ENCODE assay signal across 30 cellular contexts in the genomic region with DNA sequence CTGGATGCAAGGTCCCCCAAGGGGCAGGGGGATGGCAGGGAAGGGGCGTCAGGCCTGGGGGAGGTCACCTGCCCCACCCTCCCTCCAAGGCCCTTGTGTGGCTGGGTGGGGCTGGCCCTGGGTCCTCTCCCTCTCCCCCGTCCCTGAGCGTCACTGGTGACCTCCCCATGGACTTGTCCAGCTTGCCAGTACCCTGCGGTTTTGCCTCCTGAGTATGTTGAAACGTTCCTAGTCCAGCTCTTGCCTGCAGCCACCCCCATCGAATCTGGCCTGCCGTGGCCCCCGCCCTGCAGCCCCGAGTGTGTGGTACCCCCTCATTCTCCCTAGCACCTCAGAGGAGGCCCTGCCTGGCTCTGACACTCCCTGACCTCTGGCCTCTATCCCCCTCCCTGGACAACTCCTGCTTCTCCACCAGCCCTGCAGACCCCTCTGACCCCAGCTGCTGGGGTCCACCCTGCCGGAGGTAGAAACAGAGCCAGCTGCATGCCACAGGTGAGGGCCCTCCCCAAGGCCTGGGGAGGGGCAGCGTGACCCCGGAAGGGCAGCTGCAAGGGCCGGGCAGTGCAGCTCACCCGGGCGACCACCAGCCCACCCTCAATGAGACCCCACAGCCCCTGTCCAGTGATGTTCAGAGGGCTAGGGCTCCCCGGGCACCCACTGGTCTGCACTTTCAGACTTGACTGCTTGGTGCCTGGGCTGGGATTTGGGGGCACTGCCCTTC. TPM values are rescaled to one million over a fixed set of nuclear protein-coding genes. Genes with fewer than 3 reads are reported as not detected.
A peak's percentile ranks its signal among the peaks of the same experiment; 100 is the strongest.
DNase-seq lines count a peak whose midpoint lies in the region; ATAC-seq, FAIRE-seq and TF ChIP-seq lines count a peak whose summit lies in the region.
"Had no signal": no experiment of that assay in that cellular context is flagged by ENCODE, and none has a peak within 500 bp of the region (broad histone marks: within the 10 kb centered on the region; RNA-seq: fewer than 3 reads in every experiment).

No MANE protein-coding gene starts in this region.

- H3K4me3 Mint-ChIP-seq in MCF 10A (ENCODE audit: unreplicated experiment) (peak overlapping the region; percentile 41), H9 (no peak overlapping the region), natural killer cell (no peak overlapping the region)
- H3K4me3 Mint-ChIP-seq: activated CD4-positive, alpha-beta T cell treated with anti-CD3 and anti-CD28 coated beads for 36 hours; activated CD8-positive, alpha-beta T cell treated with anti-CD3 and anti-CD28 coated beads for 36 hours; activated naive CD4-positive, alpha-beta T cell treated with anti-CD3 and anti-CD28 coated beads for 36 hours; CD4-positive, alpha-beta T cell; stimulated activated effector memory CD8-positive, alpha-beta T cell treated with anti-CD3 and anti-CD28 coated beads, Interleukin-12 subunit alpha, Interleukin-12 subunit beta, amount 100 ng/mL, for 72 hours; type B pancreatic cell had no signal

- no peak overlapping the region for H3K23ac ChIP-seq in H9 (ENCODE audit: insufficient read length, low read depth, low read length)

- H3K27me3 ChIP-seq in breast epithelium (peaks cover 0 to 45% of the 10 kb centered on the region in 2 donors), H9 (ENCODE audit: insufficient read depth, low read length) (no peaks in the 10 kb centered on the region), pancreas (no peaks in the 10 kb centered on the region)
- H3K27me3 ChIP-seq: neutrophil had no signal

- H3K9me3 ChIP-seq in breast epithelium (no peaks in the 10 kb centered on the region), H9 (ENCODE audit: control insufficient read depth, low read depth, low read length) (no peaks in the 10 kb centered on the region), pancreas (no peaks in the 10 kb centered on the region)
- H3K9me3 ChIP-seq: neutrophil, sigmoid colon had no signal

- H3K9ac ChIP-seq in H9 (ENCODE audit: extremely low read depth, insufficient read length, low read length), result no peak overlapping the region

- intact Hi-C loops in MCF 10A (cut with micrococcal nuclease) (no loop called here), breast epithelium (cut with DNase I; ENCODE audit: low total_unique reads) (no loop called here), pancreas (cut with DNase I) (loop anchor here in 1 of 3 donors (5.0 kb wide), 1 partner anchor 118 kb away; no protein-coding TSS in a partner anchor), natural killer cell (cut with micrococcal nuclease) (no loop called here)

- no peak overlapping the region for H2BK120ac ChIP-seq in H9 (ENCODE audit: low read depth, low read length, poor library complexity, severe bottlenecking)

- no CpG with 5 or more reads among the region's 16 CpGs for WGBS in H9 (ENCODE audit: extremely low coverage, insufficient read length, low lambda C conversion rate)
- 65 to 77% methylated on average over 16 of the region's 16 CpGs for WGBS in pancreas, 2 donors

- H3K36me3 ChIP-seq in breast epithelium, result no peaks in the 10 kb centered on the region
- H3K36me3 ChIP-seq in pancreas, result no peaks in the 10 kb centered on the region
- H3K36me3 ChIP-seq: neutrophil, sigmoid colon had no signal

- no peak overlapping the region for H2BK20ac ChIP-seq in H9 (ENCODE audit: low read depth, low read length, poor library complexity, severe bottlenecking)

- H3K14ac ChIP-seq in H9 (ENCODE audit: insufficient read depth, low read length), result peak overlapping the region; percentile 21; the same call in 1 of the 2 replicates

- no peaks in the 10 kb centered on the region for H3K79me2 ChIP-seq in H9 (ENCODE audit: insufficient read depth, low read length)

- no peaks in the 10 kb centered on the region for H4K20me1 ChIP-seq in H9 (ENCODE audit: control insufficient read depth, insufficient read depth, insufficient read length)

- ATAC-seq in pancreas (peak; percentile 10 to 23 (median 17)), GM21619 (IDR thresholded peaks at IDR 0.05; ENCODE audit: unreplicated experiment) (no peak), natural killer cell (no peak), HG03039 (IDR thresholded peaks at IDR 0.05; ENCODE audit: unreplicated experiment) (no peak)
- ATAC-seq: activated CD4-positive, alpha-beta T cell treated with anti-CD3 and anti-CD28 coated beads for 36 hours; activated CD8-positive, alpha-beta T cell treated with anti-CD3 and anti-CD28 coated beads for 36 hours; stimulated activated effector memory CD8-positive, alpha-beta T cell treated with anti-CD3 and anti-CD28 coated beads, Interleukin-12 subunit alpha, Interleukin-12 subunit beta, amount 100 ng/mL, for 72 hours had no signal

- H4K8ac ChIP-seq in H9 (replicated peaks; ENCODE audit: insufficient read length, low read depth, low read length), result no peak overlapping the region

- H3K4me3 ChIP-seq in breast epithelium, result no peak overlapping the region
- no peak overlapping the region for H3K4me3 ChIP-seq in cardiac fibroblast (replicated peaks in 1 of 2; ENCODE audit: low read depth in 2 of 2, low read length in 2 of 2)
- H3K4me3 ChIP-seq in pancreas, result no peak overlapping the region
- H3K4me3 ChIP-seq: sigmoid colon had no signal

- peak overlapping the region in 1 of 2 donors; percentile 51 for H3K27ac ChIP-seq in breast epithelium
- H3K27ac ChIP-seq in H9 (ENCODE audit: insufficient read length, low read depth, low read length), result no peak overlapping the region
- H3K27ac ChIP-seq in pancreas, result peak overlapping the region; percentile 70 to 84 (median 80)
- H3K27ac ChIP-seq: 22Rv1, neutrophil, sigmoid colon had no signal

- no peaks in the 10 kb centered on the region for H3K23me2 ChIP-seq in H9 (ENCODE audit: insufficient read length, low read depth, low read length, poor library complexity, severe bottlenecking)

- no peaks in the 10 kb centered on the region for H3K36me3 Mint-ChIP-seq in MCF 10A (ENCODE audit: insufficient read depth, unreplicated experiment)
- no peaks in the 10 kb centered on the region; a peak in 1 of 7 replicates for H3K36me3 Mint-ChIP-seq in H9 (ENCODE audit: insufficient read depth in 1 of 3, low read depth in 3 of 3)
- no peaks in the 10 kb centered on the region for H3K36me3 Mint-ChIP-seq in natural killer cell
- H3K36me3 Mint-ChIP-seq: stimulated activated effector memory CD8-positive, alpha-beta T cell treated with anti-CD3 and anti-CD28 coated beads, Interleukin-12 subunit alpha, Interleukin-12 subunit beta, amount 100 ng/mL, for 72 hours; type B pancreatic cell had no signal

- H3K4me1 ChIP-seq in breast epithelium, result no peaks in the 10 kb centered on the region
- H3K4me1 ChIP-seq in H9 (ENCODE audit: insufficient read depth, low read length), result no peaks in the 10 kb centered on the region
- H3K4me1 ChIP-seq in pancreas, result peaks cover 16 to 25% (median 20%) of the 10 kb centered on the region in 3 donors
- H3K4me1 ChIP-seq: sigmoid colon had no signal

- H4K91ac ChIP-seq in H9 (ENCODE audit: insufficient read length, low read depth, low read length), result no peak overlapping the region

- no peak overlapping the region for H3T11ph ChIP-seq in H9 (ENCODE audit: low read length)

- no peak for TF ChIP-seq POLR2A in breast epithelium (IDR thresholded peaks at IDR 0.05)

- H3K4me1 Mint-ChIP-seq in MCF 10A (ENCODE audit: insufficient read depth, unreplicated experiment), result peaks cover 11% of the 10 kb centered on the region
- H3K4me1 Mint-ChIP-seq in H9, result no peaks in the 10 kb centered on the region
- no peaks in the 10 kb centered on the region for H3K4me1 Mint-ChIP-seq in natural killer cell
- H3K4me1 Mint-ChIP-seq: activated CD4-positive, alpha-beta T cell treated with anti-CD3 and anti-CD28 coated beads for 36 hours; stimulated activated effector memory CD8-positive, alpha-beta T cell treated with anti-CD3 and anti-CD28 coated beads, Interleukin-12 subunit alpha, Interleukin-12 subunit beta, amount 100 ng/mL, for 72 hours had no signal

- H3K56ac ChIP-seq in H9 (ENCODE audit: insufficient read length, low read depth, low read length), result no peak overlapping the region

- POLR2A ChIA-PET in MCF 10A (lab: Yijun Ruan, JAX), result interaction anchor here (0.7 kb wide), 1 partner anchor 112 kb away, joined by 5 read pairs; no protein-coding TSS in a partner anchor

- H2AK5ac ChIP-seq in H9 (ENCODE audit: insufficient read length, low read length), result no peak overlapping the region

- FAIRE-seq in pancreas (lab: Jason Lieb, UNC), result no peak
- FAIRE-seq: H1, HTR-8/SVneo had no signal

- H3K4ac ChIP-seq in H9 (ENCODE audit: low read depth, low read length), result no peak overlapping the region

- peaks cover 9% of the 10 kb centered on the region for H3K9me3 Mint-ChIP-seq in MCF 10A (ENCODE audit: unreplicated experiment)
- no peaks in the 10 kb centered on the region; a peak in 1 of 5 replicates for H3K9me3 Mint-ChIP-seq in H9
- no peaks in the 10 kb centered on the region for H3K9me3 Mint-ChIP-seq in natural killer cell
- H3K9me3 Mint-ChIP-seq: activated CD8-positive, alpha-beta T cell treated with anti-CD3 and anti-CD28 coated beads for 36 hours; activated naive CD4-positive, alpha-beta T cell treated with anti-CD3 and anti-CD28 coated beads for 36 hours; CD4-positive, alpha-beta T cell; stimulated activated effector memory CD8-positive, alpha-beta T cell treated with anti-CD3 and anti-CD28 coated beads, Interleukin-12 subunit alpha, Interleukin-12 subunit beta, amount 100 ng/mL, for 72 hours; type B pancreatic cell had no signal

- no peaks in the 10 kb centered on the region for H3K27me3 Mint-ChIP-seq in MCF 10A (ENCODE audit: insufficient read depth, unreplicated experiment)
- peaks cover 8% of the 10 kb centered on the region for H3K27me3 Mint-ChIP-seq in H9 (ENCODE audit: low read depth)
- H3K27me3 Mint-ChIP-seq in natural killer cell (ENCODE audit: low read depth in 2 of 2), result no peaks in the 10 kb centered on the region
- H3K27me3 Mint-ChIP-seq: activated CD4-positive, alpha-beta T cell treated with anti-CD3 and anti-CD28 coated beads for 36 hours; CD4-positive, alpha-beta T cell had no signal

- no peak overlapping the region for H3K18ac ChIP-seq in H9 (ENCODE audit: insufficient read length, low read depth, low read length)

- CTCF ChIA-PET in MCF 10A (lab: Yijun Ruan, JAX), result interaction anchor here (1.6 kb wide), 1 partner anchor 10 kb away, joined by 4 read pairs; no protein-coding TSS in a partner anchor

- no peak overlapping the region for H2AFZ ChIP-seq in H9 (ENCODE audit: low read length)

- no peak overlapping the region for H2BK5ac ChIP-seq in H9 (ENCODE audit: insufficient read length, low read length)

- TF ChIP-seq CTCF in MCF 10A (IDR thresholded peaks at IDR 0.05; ENCODE audit: unreplicated experiment), result no peak
- TF ChIP-seq CTCF in breast epithelium (IDR thresholded peaks at IDR 0.05), result no peak
- no peak for TF ChIP-seq CTCF in H9 (conservative IDR thresholded peaks at IDR 0.05)
- TF ChIP-seq CTCF in cardiac fibroblast (IDR thresholded peaks at IDR 0.05; ENCODE audit: low read depth, low read length), result no peak
- no peak for TF ChIP-seq CTCF in pancreas (IDR thresholded peaks at IDR 0.05)
- TF ChIP-seq CTCF in natural killer cell (IDR thresholded peaks at IDR 0.05), result no peak

- no peak overlapping the region for H3K4me2 ChIP-seq in H9 (ENCODE audit: insufficient read depth, insufficient read length, low read length)

- no peak overlapping the region for H4K5ac ChIP-seq in H9 (ENCODE audit: insufficient read length, low read depth, low read length)

- BruUV-seq in MCF 10A (replicated peaks; lab: Mats Ljungman, UMichigan), result no TSS peak

- DNase-seq in MCF 10A (ENCODE audit: unreplicated experiment) (peak; percentile 83), breast epithelium (ENCODE audit: low spot score in 2 of 2) (no peak), H9 (no peak), cardiac fibroblast (ENCODE audit: low read depth in 2 of 2) (peak; percentile 36 to 75), pancreas (peak in 1 of 6 donors; percentile 20), natural killer cell (no peak)
- DNase-seq: activated CD4-positive, alpha-beta T cell treated with anti-CD3 and anti-CD28 coated beads for 36 hours; activated CD8-positive, alpha-beta memory T cell treated with anti-CD3 and anti-CD28 coated beads, Interleukin-2, amount 50 U/mL, for 48 hours; activated CD8-positive, alpha-beta T cell treated with anti-CD3 and anti-CD28 coated beads for 36 hours; activated naive CD4-positive, alpha-beta T cell treated with anti-CD3 and anti-CD28 coated beads for 36 hours; islet precursor cell; KG1; NCI-H1417 treated with DMSO at 0.1 percent for 48 hours; NCI-H2081; NCI-H345; NCI-H69; sigmoid colon had no signal

- H3K27ac Mint-ChIP-seq in MCF 10A (ENCODE audit: low read depth, unreplicated experiment) (peak overlapping the region; percentile 69), H9 (peak overlapping the region in 2 of 3 experiments; percentile 49 to 62; a peak in 1 of 7 replicates), natural killer cell (no peak overlapping the region)
- H3K27ac Mint-ChIP-seq: activated CD4-positive, alpha-beta T cell treated with anti-CD3 and anti-CD28 coated beads for 36 hours; activated CD8-positive, alpha-beta T cell treated with anti-CD3 and anti-CD28 coated beads for 36 hours; activated naive CD4-positive, alpha-beta T cell treated with anti-CD3 and anti-CD28 coated beads for 36 hours; CD4-positive, alpha-beta T cell; progenitor cell of endocrine pancreas; stimulated activated effector memory CD8-positive, alpha-beta T cell treated with anti-CD3 and anti-CD28 coated beads, Interleukin-12 subunit alpha, Interleukin-12 subunit beta, amount 100 ng/mL, for 72 hours; type B pancreatic cell had no signal

- no peak overlapping the region; the same call in 1 of the 2 replicates for H2BK15ac ChIP-seq in H9 (ENCODE audit: low read depth, low read length)

- no peaks in the 10 kb centered on the region for H3K79me1 ChIP-seq in H9 (ENCODE audit: insufficient read depth, low read depth, low read length, poor library complexity, severe bottlenecking)

- no peak overlapping the region for H2BK12ac ChIP-seq in H9 (ENCODE audit: insufficient read length, low read depth, low read length)

RNA-seq across cellular contexts. Expression of a gene that starts 4.1 kb away (rescaled TPM):
- total RNA-seq in MCF 10A (2022) (not detected in 2 replicates), breast epithelium (1 to 10 TPM in 2 of 3 donors, not detected in 1; 1.3 to 1.9 TPM), H9 (2021) (not detected in 2 replicates), pancreas (10 to 100 TPM; 25.5 to 99.7 (median 92.2) TPM), natural killer cell (not detected)
- 100 to 1,000 TPM; 155 to 239 TPM for polyA plus RNA-seq in pancreas
- total RNA-seq: activated CD4-positive, alpha-beta T cell treated with anti-CD3 and anti-CD28 coated beads for 36 hours; activated CD8-positive, alpha-beta T cell treated with anti-CD3 and anti-CD28 coated beads for 36 hours; activated naive CD4-positive, alpha-beta T cell treated with anti-CD3 and anti-CD28 coated beads for 36 hours; CD4-positive, alpha-beta T cell; Daoy; H1; lower leg skin; myocyte; sigmoid colon had no signal
- polyA plus RNA-seq: H1 had no signal

RNA-seq across cellular contexts. Expression of a gene that starts 34.1 kb away (rescaled TPM):
- total RNA-seq in MCF 10A (2022) (0.02 TPM in 2 replicates), breast epithelium (under 1 TPM in 1 of 3 donors, not detected in 2; 0.66 TPM), H9 (2021) (not detected in 2 replicates), pancreas (under 1 TPM in 2 of 6 donors, not detected in 4; 0.03 to 0.57 TPM), natural killer cell (not detected)
- under 1 TPM; 0.04 to 0.05 TPM for polyA plus RNA-seq in pancreas
- total RNA-seq: activated CD4-positive, alpha-beta T cell treated with anti-CD3 and anti-CD28 coated beads for 36 hours; activated CD8-positive, alpha-beta T cell treated with anti-CD3 and anti-CD28 coated beads for 36 hours; activated naive CD4-positive, alpha-beta T cell treated with anti-CD3 and anti-CD28 coated beads for 36 hours; CD4-positive, alpha-beta T cell; Daoy; H1; myocyte; progenitor cell of endocrine pancreas had no signal
- polyA plus RNA-seq: H1 had no signal

Comparison
In these comparisons a context has a peak if more than half of its experiments do, and no peak if none do; other contexts are left out.
1. DNase-seq: peak in MCF 10A (single experiment) and cardiac fibroblast (2 of 2); none in breast epithelium (0 of 2), H9 (single experiment) and natural killer cell (single experiment).
2. H3K27ac Mint-ChIP-seq: peak in MCF 10A (single experiment) and H9 (2 of 3); none in natural killer cell (0 of 2).
3. ATAC-seq: peak in pancreas (4 of 4); none in GM21619 (single experiment), natural killer cell (0 of 3) and HG03039 (single experiment).
4. RNA of a gene that starts 4.1 kb away (total RNA-seq): 25.5 to 99.7 TPM in pancreas; 1.3 to 1.9 TPM in breast epithelium, not detected in MCF 10A, not detected in H9 and not detected in natural killer cell; every median in the first group is over 4 times any median in the second.